In genomic region chr1:54407957-54408700, GRCh38 we compare ENCODE assay signal across 1 cellular context.
TF ChIP-seq lines count a peak whose summit lies in the region.

No MANE protein-coding gene starts in this region.

TF ChIP-seq in K562, 482 proteins besides CTCF, POLR2A, EP300 and RAD21 (continued from another document):
- TF ChIP-seq CREB5 (CRISPR knock-in tag; IDR thresholded peaks at IDR 0.05) (no peak), GABPA (tag; conservative IDR thresholded peaks at IDR 0.05; ENCODE audit: low read depth) (peak; percentile 56; the same call in 1 of the 2 replicates), POLR3A (IDR thresholded peaks at IDR 0.05; ENCODE audit: borderline replicate concordance, extremely low read depth, insufficient read depth, insufficient read length) (no peak), XRCC4 (IDR thresholded peaks at IDR 0.05; ENCODE audit: extremely low read depth, insufficient read depth, insufficient read length) (no peak)
